Comparison of ENCODE assay signal across 8 cellular contexts in the genomic region with DNA sequence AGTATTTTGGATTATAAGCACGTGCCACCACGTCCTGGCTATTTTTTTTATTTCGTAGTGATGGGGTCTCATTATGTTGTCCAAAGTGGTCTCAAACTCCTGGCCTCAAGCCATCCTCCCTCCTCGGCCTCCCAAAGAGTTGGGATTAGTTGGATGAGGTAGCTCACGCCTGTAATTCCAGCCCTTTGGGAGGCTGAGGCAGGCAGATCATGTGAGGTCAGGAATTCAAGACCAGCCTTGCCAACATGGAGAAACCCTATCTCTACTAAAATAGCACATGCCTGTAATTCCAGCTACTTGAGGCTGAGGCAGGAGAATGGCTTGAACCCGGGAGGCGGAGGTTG. TPM values are rescaled to one million over a fixed set of nuclear protein-coding genes. Genes with fewer than 3 reads are reported as not detected.
DNase-seq lines count a peak whose midpoint lies in the region; ATAC-seq and TF ChIP-seq lines count a peak whose summit lies in the region.

No MANE protein-coding gene starts in this region.

- H3K9ac ChIP-seq in Karpas-422 (ENCODE audit: low read length) (peak overlapping the region; percentile 61; the same call in 1 of the 2 replicates), colonic mucosa (ENCODE audit: low read depth in 2 of 2, low read length in 2 of 2) (peak overlapping the region; percentile 61 to 76)

- H3K4me1 Mint-ChIP-seq in natural killer cell: no peaks in the 10 kb centered on the region

- no peaks in the 10 kb centered on the region for H3K9me3 Mint-ChIP-seq in natural killer cell

- H3K4me3 ChIP-seq in A673 (ENCODE audit: low read depth, low read length, poor library complexity, severe bottlenecking) (peak overlapping the region; percentile 40), Karpas-422 (ENCODE audit: low read length) (peak overlapping the region; percentile 60; the same call in 1 of the 2 replicates), colonic mucosa (no peak overlapping the region)

- no peak for ATAC-seq in natural killer cell

- CTCF ChIA-PET in A673 (lab: Charles Lee): interaction anchor here (0.5 kb wide), 1 partner anchor 485 kb away, joined by 10 read pairs; no protein-coding TSS in a partner anchor

- intact Hi-C loops in A673 (cut with micrococcal nuclease; ENCODE audit: unreplicated experiment) (no loop called here), colonic mucosa (cut with DNase I) (no loop called here), natural killer cell (cut with micrococcal nuclease) (no loop called here)

- H3K36me3 Mint-ChIP-seq in natural killer cell: no peaks in the 10 kb centered on the region

- H3K36me3 ChIP-seq in A673 (ENCODE audit: insufficient read depth, low read length, poor library complexity, severe bottlenecking) (no peaks in the 10 kb centered on the region), Karpas-422 (ENCODE audit: insufficient read depth, low read length) (no peaks in the 10 kb centered on the region), colonic mucosa (no peaks in the 10 kb centered on the region)

- POLR2A ChIA-PET in A673 (lab: Charles Lee; ENCODE audit: low non-redundant PET): no interaction called here

- peak overlapping the region; percentile 74 for H3K4me2 ChIP-seq in Karpas-422 (ENCODE audit: low read depth, low read length, poor library complexity, severe bottlenecking)

- no peak for TF ChIP-seq CTCF in A673 (conservative IDR thresholded peaks at IDR 0.05; ENCODE audit: low read depth, low read length)
- no peak for TF ChIP-seq CTCF in colonic mucosa (IDR thresholded peaks at IDR 0.05)
- no peak for TF ChIP-seq CTCF in natural killer cell (IDR thresholded peaks at IDR 0.05)

- H3K27me3 ChIP-seq in A673 (replicated peaks; ENCODE audit: insufficient read depth, low read depth, low read length, poor library complexity) (no peaks in the 10 kb centered on the region), Karpas-422 (ENCODE audit: low read length) (no peaks in the 10 kb centered on the region), colonic mucosa (no peaks in the 10 kb centered on the region)

- H3K27ac ChIP-seq in A673 (ENCODE audit: low read depth, low read length, poor library complexity, severe bottlenecking) (peak overlapping the region; percentile 81), Karpas-422 (ENCODE audit: low read length) (no peak overlapping the region), colonic mucosa (peak overlapping the region; percentile 89)

- H3K79me2 ChIP-seq in Karpas-422 (ENCODE audit: low read length): no peaks in the 10 kb centered on the region

- no peaks in the 10 kb centered on the region for H3K9me3 ChIP-seq in A673 (ENCODE audit: low read depth, low read length, poor library complexity, severe bottlenecking)
- no peaks in the 10 kb centered on the region for H3K9me3 ChIP-seq in Karpas-422 (ENCODE audit: low read length)
- H3K9me3 ChIP-seq in colonic mucosa: no peaks in the 10 kb centered on the region

- H3K27me3 Mint-ChIP-seq in natural killer cell (ENCODE audit: low read depth in 2 of 2): no peaks in the 10 kb centered on the region

- H3K4me3 Mint-ChIP-seq in natural killer cell: peak overlapping the region; percentile 77

- no TSS peak for BruUV-seq in A673 (replicated peaks; lab: Mats Ljungman, UMichigan)

- no peaks in the 10 kb centered on the region for H3K9me2 ChIP-seq in Karpas-422 (replicated peaks; ENCODE audit: insufficient read depth, low read length)

- DNase-seq in A673 (ENCODE audit: low spot score): no peak
- DNase-seq in Karpas-422: no peak
- DNase-seq in colonic mucosa: no peak
- no peak for DNase-seq in natural killer cell
- DNase-seq in stimulated activated naive CD4-positive, alpha-beta T cell (lab: John Stamatoyannopoulos, UW): no peak
- no peak for DNase-seq in NCI-H2107 (lab: John Stamatoyannopoulos, UW)
- DNase-seq in central memory CD4-positive, alpha-beta T cell: no peak
- no peak for DNase-seq in HCEC 1CT

- no peak overlapping the region for H2AFZ ChIP-seq in Karpas-422 (ENCODE audit: low read length)

- H3K27ac Mint-ChIP-seq in natural killer cell: peak overlapping the region in 1 of 2 donors; percentile 79

- H4K20me1 ChIP-seq in Karpas-422 (ENCODE audit: insufficient read depth, low read depth, low read length): no peaks in the 10 kb centered on the region

- H3K4me1 ChIP-seq in A673 (ENCODE audit: insufficient read depth, low read length, poor library complexity, severe bottlenecking) (peaks cover 17% of the 10 kb centered on the region), Karpas-422 (ENCODE audit: low read length) (peaks cover 22% of the 10 kb centered on the region), colonic mucosa (no peaks in the 10 kb centered on the region)

RNA-seq across cellular contexts. Expression of a gene that starts 21.8 kb away (rescaled TPM):
- 222 and 249 TPM in 2 replicates for total RNA-seq in A673 (2021)
- 49.1 and 64.1 TPM in 2 replicates for total RNA-seq in Karpas-422 (2014; rRNA removed; shearing (Covaris generic); ENCODE audit: low replicate concordance)
- 100 to 1,000 TPM; 104 to 121 TPM for total RNA-seq in colonic mucosa
- total RNA-seq in natural killer cell: 10 to 100 TPM; 21.4 to 28.9 (median 27.4) TPM

RNA-seq across cellular contexts. Expression of a gene that starts 28.9 kb away (rescaled TPM):
- total RNA-seq in A673 (2021): 1.2 and 1.8 TPM in 2 replicates
- total RNA-seq in Karpas-422 (2014; rRNA removed; shearing (Covaris generic); ENCODE audit: low replicate concordance): not detected in 2 replicates
- under 1 TPM; 0.42 to 0.45 TPM for total RNA-seq in colonic mucosa
- total RNA-seq in natural killer cell: under 1 TPM in 1 of 3 donors, not detected in 2; 0.40 TPM

RNA-seq across cellular contexts. Expression of a gene that starts 44.2 kb away (rescaled TPM):
- 9.4 and 9.8 TPM in 2 replicates for total RNA-seq in A673 (2021)
- not detected in 2 replicates for total RNA-seq in Karpas-422 (2014; rRNA removed; shearing (Covaris generic); ENCODE audit: low replicate concordance)
- total RNA-seq in colonic mucosa: 10 to 100 TPM in 1 of 2 donors, 1 to 10 TPM in 1; 4.8 to 13.9 TPM
- 10 to 100 TPM in 1 of 3 donors, 1 to 10 TPM in 2; 1.9 to 12.9 (median 6.1) TPM for total RNA-seq in natural killer cell
